ENCODE assay signal across 12 cellular contexts in genomic region chr12:107492393-107493134, GRCh38.
DNase-seq lines count a peak whose midpoint lies in the region; ATAC-seq and TF ChIP-seq lines count a peak whose summit lies in the region.
"Had no signal": no experiment of that assay in that cellular context is flagged by ENCODE, and none has a peak within 500 bp of the region (broad histone marks: within the 10 kb centered on the region; RNA-seq: fewer than 3 reads in every experiment).

No MANE protein-coding gene starts in this region.

- H3K27ac Mint-ChIP-seq in activated CD4-positive, alpha-beta T cell treated with anti-CD3 and anti-CD28 coated beads for 36 hours: peak overlapping the region; percentile 34
- peak overlapping the region; percentile 46 for H3K27ac Mint-ChIP-seq in activated T-helper 1 cell treated with anti-CD3 and anti-CD28 coated beads, Interleukin-12 subunit alpha, Interleukin-12 subunit beta, Interleukin-2, Interleukin-4 antibody, amounts not matched to agents 30 ng/mL and 10 ng/mL and 1 ng/mL, durations not matched to agents 14 hours and 24 hours and 36 hours
- H3K27ac Mint-ChIP-seq in nephron progenitor cell (peak overlapping the region; percentile 98), endodermal cell (no peak overlapping the region)

- no peak for TF ChIP-seq CTCF in HEK293 (tag by site-specific recombination; IDR thresholded peaks at IDR 0.05)
- no peak for TF ChIP-seq CTCF in nephron progenitor cell (IDR thresholded peaks at IDR 0.05)
- TF ChIP-seq CTCF in endodermal cell (conservative IDR thresholded peaks at IDR 0.05): no peak

- H3K36me3 ChIP-seq in HEK293 (ENCODE audit: control insufficient read depth in 2 of 2, insufficient read depth in 1 of 2, low read length in 2 of 2) (no peaks in the 10 kb centered on the region; a peak in 1 of 3 replicates), endodermal cell (ENCODE audit: control insufficient read depth, insufficient read depth, low read length) (no peaks in the 10 kb centered on the region)
- H3K36me3 ChIP-seq: esophagus squamous epithelium had no signal

- no peak overlapping the region for H3K4me3 Mint-ChIP-seq in activated CD4-positive, alpha-beta T cell treated with anti-CD3 and anti-CD28 coated beads for 36 hours
- H3K4me3 Mint-ChIP-seq in activated T-helper 1 cell treated with anti-CD3 and anti-CD28 coated beads, Interleukin-12 subunit alpha, Interleukin-12 subunit beta, Interleukin-2, Interleukin-4 antibody, amounts not matched to agents 30 ng/mL and 10 ng/mL and 1 ng/mL, durations not matched to agents 14 hours and 24 hours and 36 hours: no peak overlapping the region
- H3K4me3 Mint-ChIP-seq in nephron progenitor cell: peak overlapping the region; percentile 37
- no peak overlapping the region for H3K4me3 Mint-ChIP-seq in endodermal cell

- H3K4me1 Mint-ChIP-seq in activated CD4-positive, alpha-beta T cell treated with anti-CD3 and anti-CD28 coated beads for 36 hours: peaks cover 25% of the 10 kb centered on the region
- H3K4me1 Mint-ChIP-seq in activated T-helper 1 cell treated with anti-CD3 and anti-CD28 coated beads, Interleukin-12 subunit alpha, Interleukin-12 subunit beta, Interleukin-2, Interleukin-4 antibody, amounts not matched to agents 30 ng/mL and 10 ng/mL and 1 ng/mL, durations not matched to agents 14 hours and 24 hours and 36 hours (ENCODE audit: low read depth): peaks cover 20% of the 10 kb centered on the region
- peaks cover 71% of the 10 kb centered on the region for H3K4me1 Mint-ChIP-seq in nephron progenitor cell
- no peaks in the 10 kb centered on the region for H3K4me1 Mint-ChIP-seq in endodermal cell

- peak; percentile 23 for ATAC-seq in activated CD4-positive, alpha-beta T cell treated with anti-CD3 and anti-CD28 coated beads for 36 hours

- H3K9me3 ChIP-seq in HEK293 (ENCODE audit: control insufficient read depth, insufficient read depth, low read depth, low read length) (no peaks in the 10 kb centered on the region), endodermal cell (ENCODE audit: control insufficient read depth, low read length) (no peaks in the 10 kb centered on the region)
- H3K9me3 ChIP-seq: esophagus squamous epithelium had no signal

- H3K27me3 Mint-ChIP-seq in activated CD4-positive, alpha-beta T cell treated with anti-CD3 and anti-CD28 coated beads for 36 hours: no peaks in the 10 kb centered on the region
- no peaks in the 10 kb centered on the region for H3K27me3 Mint-ChIP-seq in activated T-helper 1 cell treated with anti-CD3 and anti-CD28 coated beads, Interleukin-12 subunit alpha, Interleukin-12 subunit beta, Interleukin-2, Interleukin-4 antibody, amounts not matched to agents 30 ng/mL and 10 ng/mL and 1 ng/mL, durations not matched to agents 14 hours and 24 hours and 36 hours (ENCODE audit: insufficient read depth)
- H3K27me3 Mint-ChIP-seq in nephron progenitor cell (ENCODE audit: low read depth, poor library complexity) (peaks cover 8% of the 10 kb centered on the region), endodermal cell (ENCODE audit: insufficient read depth) (peaks cover 9% of the 10 kb centered on the region)

- no peak overlapping the region for H3K9ac ChIP-seq in endodermal cell (ENCODE audit: extremely low read depth, low read length, poor library complexity, severe bottlenecking)

- H3K27ac ChIP-seq in HEK293 (ENCODE audit: extremely low read depth, low read depth, low read length) (no peak overlapping the region), endodermal cell (ENCODE audit: low read depth, low read length) (no peak overlapping the region)
- H3K27ac ChIP-seq: esophagus squamous epithelium had no signal

- intact Hi-C loops in activated CD4-positive, alpha-beta T cell treated with anti-CD3 and anti-CD28 coated beads for 36 hours (cut with DNase I, micrococcal nuclease): no loop called here
- intact Hi-C loops in activated T-helper 1 cell treated with anti-CD3 and anti-CD28 coated beads, Interleukin-12 subunit alpha, Interleukin-12 subunit beta, Interleukin-2, Interleukin-4 antibody, amounts not matched to agents 30 ng/mL and 10 ng/mL and 1 ng/mL, durations not matched to agents 14 hours and 24 hours and 36 hours (cut with micrococcal nuclease): no loop called here

- H3K4me1 ChIP-seq in HEK293 (ENCODE audit: control insufficient read depth, insufficient read depth, low read length) (no peaks in the 10 kb centered on the region), endodermal cell (ENCODE audit: control insufficient read depth, insufficient read depth, low read length) (no peaks in the 10 kb centered on the region)

- WGBS in endodermal cell (ENCODE audit: insufficient coverage in 1 of 2, insufficient read length in 1 of 2), 2 experiments: 87 to 94% methylated on average over 4 to 6 of the region's 6 CpGs

- POLR2A ChIA-PET in activated CD4-positive, alpha-beta T cell treated with anti-CD3 and anti-CD28 coated beads for 36 hours (lab: Charles Lee): no interaction called here
- POLR2A ChIA-PET in HEK293 (lab: Yijun Ruan, JAX): no interaction called here

- H3K36me3 Mint-ChIP-seq in activated CD4-positive, alpha-beta T cell treated with anti-CD3 and anti-CD28 coated beads for 36 hours (ENCODE audit: low read depth): peaks cover 5% of the 10 kb centered on the region
- no peaks in the 10 kb centered on the region for H3K36me3 Mint-ChIP-seq in activated T-helper 1 cell treated with anti-CD3 and anti-CD28 coated beads, Interleukin-12 subunit alpha, Interleukin-12 subunit beta, Interleukin-2, Interleukin-4 antibody, amounts not matched to agents 30 ng/mL and 10 ng/mL and 1 ng/mL, durations not matched to agents 14 hours and 24 hours and 36 hours (ENCODE audit: low read depth)
- peaks cover 8% of the 10 kb centered on the region for H3K36me3 Mint-ChIP-seq in nephron progenitor cell (ENCODE audit: low read depth)
- H3K36me3 Mint-ChIP-seq in endodermal cell (ENCODE audit: low read depth): no peaks in the 10 kb centered on the region

- H3K27me3 ChIP-seq in endodermal cell (ENCODE audit: control insufficient read depth, insufficient read depth, low read length, poor library complexity, severe bottlenecking): no peaks in the 10 kb centered on the region
- H3K27me3 ChIP-seq: esophagus squamous epithelium had no signal

- CTCF ChIA-PET in activated CD4-positive, alpha-beta T cell treated with anti-CD3 and anti-CD28 coated beads for 36 hours (lab: Charles Lee): interaction anchor here (0.7 to 1.2 kb wide), 3 partner anchors 13 to 53 kb away, joined by 3 read pairs; no protein-coding TSS in a partner anchor
- CTCF ChIA-PET in HEK293 (lab: Yijun Ruan, JAX): interaction anchor here (0.6 kb wide), 1 partner anchor 30 kb away, joined by 3 read pairs; no protein-coding TSS in a partner anchor

- H3K4me3 ChIP-seq in HEK293 (ENCODE audit: low read depth, low read length) (no peak overlapping the region), endodermal cell (ENCODE audit: low read length) (no peak overlapping the region)
- H3K4me3 ChIP-seq: esophagus squamous epithelium had no signal

- H3K9me3 Mint-ChIP-seq in activated CD4-positive, alpha-beta T cell treated with anti-CD3 and anti-CD28 coated beads for 36 hours (ENCODE audit: low read depth): peaks cover 3% of the 10 kb centered on the region
- peaks cover 4% of the 10 kb centered on the region for H3K9me3 Mint-ChIP-seq in activated T-helper 1 cell treated with anti-CD3 and anti-CD28 coated beads, Interleukin-12 subunit alpha, Interleukin-12 subunit beta, Interleukin-2, Interleukin-4 antibody, amounts not matched to agents 30 ng/mL and 10 ng/mL and 1 ng/mL, durations not matched to agents 14 hours and 24 hours and 36 hours
- H3K9me3 Mint-ChIP-seq in nephron progenitor cell: peaks cover 4% of the 10 kb centered on the region
- H3K9me3 Mint-ChIP-seq in endodermal cell: no peaks in the 10 kb centered on the region

- no peak for DNase-seq in activated CD4-positive, alpha-beta T cell treated with anti-CD3 and anti-CD28 coated beads for 36 hours
- DNase-seq in activated CD4-positive, alpha-beta T cell treated with anti-CD3 and anti-CD28 coated beads for 4 hours: no peak
- no peak for DNase-seq in activated T-helper 1 cell treated with anti-CD3 and anti-CD28 coated beads, Interleukin-12 subunit alpha, Interleukin-12 subunit beta, Interleukin-2, Interleukin-4 antibody, amounts not matched to agents 30 ng/mL and 10 ng/mL and 1 ng/mL, durations not matched to agents 14 hours and 24 hours and 36 hours (ENCODE audit: low spot score)
- DNase-seq in nephron progenitor cell (no peak), endodermal cell (no peak), 8988T (no peak), NCI-H187 treated with DMSO at 0.1 percent for 48 hours (lab: John Stamatoyannopoulos, UW) (no peak)
- DNase-seq: esophagus squamous epithelium, NCI-H2227 treated with DMSO at 0.1 percent for 48 hours, nucleus accumbens, SHP77 had no signal

TF ChIP-seq in HEK293, 187 proteins besides CTCF, POLR2A, EP300 and RAD21 (continues in another document):
- TF ChIP-seq KLF9 (tag by site-specific recombination; IDR thresholded peaks at IDR 0.05; ENCODE audit: low read depth) (peak; percentile 23; the same call in 1 of the 2 replicates), ZBTB17 (tag by site-specific recombination; IDR thresholded peaks at IDR 0.05) (no peak), INSM2 (tag by site-specific recombination; IDR thresholded peaks at IDR 0.05) (no peak), ZBTB44 (tag by site-specific recombination; IDR thresholded peaks at IDR 0.05) (no peak), ZNF621 (tag by site-specific recombination; IDR thresholded peaks at IDR 0.05) (no peak)
